ENCODE assay signal across 27 cellular contexts in genomic region chr14:100467046-100467750, GRCh38.
"Had no signal": no experiment of that assay in that cellular context is flagged by ENCODE, and none has a peak within 500 bp of the region (broad histone marks: within the 10 kb centered on the region; RNA-seq: fewer than 3 reads in every experiment).

No MANE protein-coding gene starts in this region.

- H3K27ac ChIP-seq: heart right ventricle, hepatocyte, left lung, lower lobe of right lung, ovary, skin epidermis, stomach, testis, thyroid gland, transverse colon, upper lobe of right lung had no signal

- H3K9me3 ChIP-seq: heart right ventricle, left lung, lower lobe of right lung, ovary, stomach, testis, thyroid gland, transverse colon, upper lobe of right lung had no signal

- ATAC-seq: heart right ventricle; left colon; left lung; lower lobe of right lung; natural killer cell; right cardiac atrium; sciatic nerve; stimulated activated naive B cell treated with anti-CD40 and anti-IgM and Interleukin-4, amounts not matched to agents 10 μg/mL and 1 μg/mL and 100 μg/mL, for 72 hours; stimulated activated naive CD8-positive, alpha-beta T cell treated with anti-CD3 and anti-CD28 coated beads, Interleukin-15, Interleukin-2, amounts not matched to agents 100 U/mL and 50 U/mL, for 24 hours; upper lobe of right lung had no signal

- H3K36me3 Mint-ChIP-seq: natural killer cell had no signal

- H3K79me2 ChIP-seq: hepatocyte had no signal

- H3K36me3 ChIP-seq: ovary, thyroid gland, transverse colon, upper lobe of right lung had no signal

- H3K4me3 Mint-ChIP-seq: mesothelial cell of epicardium; natural killer cell; stimulated activated naive B cell treated with anti-CD40 and anti-IgM and Interleukin-4, amounts not matched to agents 10 μg/mL and 1 μg/mL and 100 μg/mL, for 72 hours had no signal

- H3K4me3 ChIP-seq: heart right ventricle, hepatocyte, left lung, lower lobe of right lung, ovary, skin epidermis, stomach, testis, thyroid gland, transverse colon, upper lobe of right lung had no signal

- H3K9me3 Mint-ChIP-seq: mesothelial cell of epicardium; naive B cell; natural killer cell; stimulated activated naive B cell treated with anti-CD40 and anti-IgM and Interleukin-4, amounts not matched to agents 10 μg/mL and 1 μg/mL and 100 μg/mL, for 72 hours had no signal

- DNase-seq: heart right ventricle; kidney glomerular epithelial cell; left colon; left lung; lower lobe of right lung; mammary epithelial cell; mesenchymal stem cell; naive B cell; natural killer cell; ovary; right cardiac atrium; stimulated activated CD4-positive, alpha-beta T cell treated with anti-CD3 and anti-CD28 coated beads, Interleukin-12 subunit alpha, Interleukin-12 subunit beta, amount 100 ng/mL, for 4 hours; stimulated activated CD4-positive, alpha-beta T cell treated with anti-CD3 and anti-CD28 coated beads, Interleukin-15, amount 100 ng/mL, for 24 hours; stimulated activated CD4-positive, alpha-beta T cell treated with anti-CD3 and anti-CD28 coated beads, Interleukin-2, amount 100 ng/mL, for 24 hours; stimulated activated CD4-positive, alpha-beta T cell treated with anti-CD3 and anti-CD28 coated beads, Interleukin-4, amount 100 ng/mL, for 1 hour; stimulated activated naive B cell treated with anti-CD40 and anti-IgM and Interleukin-4, amounts not matched to agents 10 μg/mL and 1 μg/mL and 100 μg/mL, for 72 hours; stimulated activated naive CD8-positive, alpha-beta T cell treated with anti-CD3 and anti-CD28 coated beads, Interleukin-15, Interleukin-2, amounts not matched to agents 100 U/mL and 50 U/mL, for 24 hours; stomach; testis; thyroid gland; transverse colon; upper lobe of right lung had no signal

- H3K4me2 ChIP-seq: hepatocyte had no signal

- H3K27me3 ChIP-seq: heart right ventricle, hepatocyte, left lung, ovary, stomach, testis, thyroid gland, transverse colon, upper lobe of right lung had no signal

- H3K4me1 ChIP-seq: heart right ventricle, left lung, lower lobe of right lung, stomach, testis, thyroid gland, transverse colon, upper lobe of right lung had no signal

- H3K27ac Mint-ChIP-seq: mesothelial cell of epicardium; naive B cell; natural killer cell; progenitor cell of endocrine pancreas; stimulated activated naive B cell treated with anti-CD40 and anti-IgM and Interleukin-4, amounts not matched to agents 10 μg/mL and 1 μg/mL and 100 μg/mL, for 72 hours had no signal

- H3K27me3 Mint-ChIP-seq: stimulated activated naive B cell treated with anti-CD40 and anti-IgM and Interleukin-4, amounts not matched to agents 10 μg/mL and 1 μg/mL and 100 μg/mL, for 72 hours had no signal
